In the genomic region with DNA sequence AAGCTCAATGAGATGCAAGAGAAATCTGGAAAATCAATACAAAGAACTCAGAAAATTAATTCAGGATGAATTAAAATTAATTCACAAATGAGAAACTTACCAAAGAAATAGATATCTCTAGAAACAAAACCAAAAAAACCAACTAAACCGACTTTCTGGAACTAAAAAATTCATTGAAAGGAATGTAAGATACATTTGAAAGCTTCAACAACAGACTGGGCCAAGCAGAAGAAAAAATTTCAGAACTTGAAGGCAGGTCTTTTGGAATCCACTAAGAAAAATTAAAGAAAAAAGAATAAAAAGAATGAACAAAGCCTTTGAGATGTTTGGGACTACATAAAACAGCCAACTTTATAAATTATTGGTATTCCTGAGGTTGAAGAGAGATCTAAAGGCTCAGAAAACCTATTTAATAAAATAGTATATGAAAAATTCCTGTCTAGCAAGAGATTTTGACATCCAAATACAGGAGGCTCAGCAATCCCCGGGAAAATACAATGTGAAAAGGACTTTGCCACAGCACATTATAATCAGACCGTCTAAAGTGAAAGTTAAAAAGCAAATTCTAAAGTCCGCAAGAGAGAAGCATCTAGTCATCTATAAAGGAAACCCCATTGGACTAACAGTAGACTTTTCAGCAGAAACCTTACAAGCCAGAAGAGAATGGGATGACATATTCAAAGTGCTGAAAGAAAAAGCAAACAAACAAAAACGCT, we compare ENCODE assay signal across 24 cellular contexts. TPM values are rescaled to one million over a fixed set of nuclear protein-coding genes. Genes with fewer than 3 reads are reported as not detected.
DNase-seq lines count a peak whose midpoint lies in the region; ATAC-seq, FAIRE-seq and TF ChIP-seq lines count a peak whose summit lies in the region.
"Had no signal": no experiment of that assay in that cellular context is flagged by ENCODE, and none has a peak within 500 bp of the region (broad histone marks: within the 10 kb centered on the region; RNA-seq: fewer than 3 reads in every experiment).

No MANE protein-coding gene starts in this region.

- 17% methylated on average over 5 of the region's 5 CpGs for WGBS in K562 (ENCODE audit: insufficient coverage, low coverage, missing lambda C conversion rate)
- WGBS in small intestine, 3 donors = 43 to 80% (median 68%) methylated on average over 5 of the region's 5 CpGs
- WGBS in lower leg skin, 2 donors = 94 to 95% methylated on average over 5 of the region's 5 CpGs
- WGBS in adrenal gland, 4 donors = 89 to 93% (median 89%) methylated on average over 5 of the region's 5 CpGs

- H3K27me3 Mint-ChIP-seq in activated CD8-positive, alpha-beta memory T cell treated with anti-CD3 and anti-CD28 coated beads, Interleukin-2, amount 10 ng/mL, durations not matched to agents 7 days and 5 days = peaks cover 22% of the 10 kb centered on the region

- peaks cover 12% of the 10 kb centered on the region for H3K36me3 Mint-ChIP-seq in activated CD8-positive, alpha-beta memory T cell treated with anti-CD3 and anti-CD28 coated beads, Interleukin-2, amount 10 ng/mL, durations not matched to agents 7 days and 5 days

- ATAC-seq in K562 (no peak), left lobe of liver (peak; percentile 69)
- no peak for ATAC-seq in activated CD8-positive, alpha-beta memory T cell treated with anti-CD3 and anti-CD28 coated beads, Interleukin-2, amount 10 ng/mL, durations not matched to agents 7 days and 5 days
- ATAC-seq: A549 had no signal

- no peak overlapping the region for H3K4me3 Mint-ChIP-seq in activated CD8-positive, alpha-beta memory T cell treated with anti-CD3 and anti-CD28 coated beads, Interleukin-2, amount 10 ng/mL, durations not matched to agents 7 days and 5 days
- H3K4me3 Mint-ChIP-seq: B cell; CD4-positive, alpha-beta T cell had no signal

- CTCF ChIA-PET in K562 (lab: Yijun Ruan, JAX; ENCODE audit: low intra/inter-chr PET ratio) = no interaction called here
- CTCF ChIA-PET in activated CD8-positive, alpha-beta memory T cell treated with anti-CD3 and anti-CD28 coated beads, Interleukin-2, amount 10 ng/mL, durations not matched to agents 7 days and 5 days (lab: Charles Lee) = no interaction called here

- no peak overlapping the region for H3K9ac ChIP-seq in K562 (ENCODE audit: insufficient read depth in 1 of 2, low read depth in 2 of 2, low read length in 2 of 2)
- H3K9ac ChIP-seq: BLaER1 treated with 17β-estradiol and CSF1 and Interleukin-3, amounts not matched to agents 10 nM and 100 nM had no signal

- H3K4me1 ChIP-seq in K562 (replicated peaks in 1 of 2; ENCODE audit: control insufficient read depth in 2 of 2, insufficient read depth in 2 of 2, low read length in 2 of 2) (no peaks in the 10 kb centered on the region), small intestine (ENCODE audit: control insufficient read depth in 2 of 2, insufficient read depth in 1 of 2, low read depth in 1 of 2, low read length in 1 of 2) (no peaks in the 10 kb centered on the region), adrenal gland (replicated peaks in 1 of 2) (no peaks in the 10 kb centered on the region)
- H3K4me1 ChIP-seq: A549 had no signal

- H3K79me2 ChIP-seq in K562 (ENCODE audit: control insufficient read depth, insufficient read depth, low read length) = no peaks in the 10 kb centered on the region

- H2AFZ ChIP-seq in K562 (ENCODE audit: low read depth, low read length) = no peak overlapping the region

- TF ChIP-seq EP300 in K562 (IDR thresholded peaks at IDR 0.05; ENCODE audit: low read length) = no peak

- POLR2A ChIA-PET in K562 (lab: Yijun Ruan, JAX) = no interaction called here

- H3K36me3 ChIP-seq in K562 (ENCODE audit: control insufficient read depth, insufficient read depth, low read length) (no peaks in the 10 kb centered on the region), small intestine (ENCODE audit: control insufficient read depth in 2 of 2, insufficient read depth in 2 of 2, low read length in 2 of 2) (no peaks in the 10 kb centered on the region), adrenal gland (replicated peaks in 1 of 2) (no peaks in the 10 kb centered on the region)

- no TSS peak for BruUV-seq in K562 (replicated peaks; lab: Mats Ljungman, UMichigan)

- H4K20me1 ChIP-seq in K562 (replicated peaks; ENCODE audit: control insufficient read depth, insufficient read depth, low read length) = no peaks in the 10 kb centered on the region

- H3K4me3 ChIP-seq in K562 (no peak overlapping the region), small intestine (ENCODE audit: low read depth in 1 of 2, low read length in 2 of 2) (no peak overlapping the region), lower leg skin (ENCODE audit: low read depth, poor library complexity, severe bottlenecking) (no peak overlapping the region), adrenal gland (no peak overlapping the region)
- H3K4me3 ChIP-seq: A549, GM12878 had no signal

- peaks cover 7% of the 10 kb centered on the region for H3K4me1 Mint-ChIP-seq in activated CD8-positive, alpha-beta memory T cell treated with anti-CD3 and anti-CD28 coated beads, Interleukin-2, amount 10 ng/mL, durations not matched to agents 7 days and 5 days
- H3K4me1 Mint-ChIP-seq: CD8-positive, alpha-beta memory T cell had no signal

- H3K9me3 ChIP-seq in K562 (replicated peaks; ENCODE audit: control insufficient read depth, insufficient read depth, low read depth, low read length) = peaks cover 2% of the 10 kb centered on the region; the same call in 1 of the 2 replicates
- H3K9me3 ChIP-seq in small intestine (ENCODE audit: control insufficient read depth, low read depth) = peaks cover 2% of the 10 kb centered on the region
- H3K9me3 ChIP-seq in adrenal gland (replicated peaks in 1 of 3) = peaks cover 0 to 16% (median 9%) of the 10 kb centered on the region in 3 donors

- TF ChIP-seq RAD21 in K562 (CRISPR knock-in tag; conservative IDR thresholded peaks at IDR 0.05 in 1 of 2, IDR thresholded peaks at IDR 0.05 in 1 of 2) = no peak

- no peak overlapping the region for H3K27ac ChIP-seq in K562 (ENCODE audit: extremely low read depth, low read depth, low read length)
- H3K27ac ChIP-seq in small intestine (ENCODE audit: low read depth in 1 of 2, low read length in 1 of 2) = no peak overlapping the region
- H3K27ac ChIP-seq in adrenal gland = no peak overlapping the region
- H3K27ac ChIP-seq: 22Rv1; A549; BLaER1 treated with 17β-estradiol and CSF1 and Interleukin-3, amounts not matched to agents 10 nM and 100 nM; C4-2B had no signal

- H3K27ac Mint-ChIP-seq in activated CD8-positive, alpha-beta memory T cell treated with anti-CD3 and anti-CD28 coated beads, Interleukin-2, amount 10 ng/mL, durations not matched to agents 7 days and 5 days = no peak overlapping the region
- H3K27ac Mint-ChIP-seq: CD4-positive, alpha-beta T cell had no signal

- H3K27me3 ChIP-seq in K562 (ENCODE audit: control insufficient read depth in 2 of 2, insufficient read depth in 2 of 2, low read length in 2 of 2) (peaks cover 3 to 17% of the 10 kb centered on the region in 2 experiments; a peak in 3 of 5 replicates), small intestine (ENCODE audit: control insufficient read depth in 2 of 2, insufficient read depth in 2 of 2, low read length in 2 of 2) (no peaks in the 10 kb centered on the region), adrenal gland (no peaks in the 10 kb centered on the region)

- DNase-seq in LHCN-M2 (ENCODE audit: low read depth) (peak; percentile 6), K562 (ENCODE audit: extremely low read depth in 1 of 4, low spot score in 3 of 4) (no peak), left lobe of liver (ENCODE audit: low spot score) (no peak), small intestine (peak; percentile 43), lower leg skin (ENCODE audit: low spot score in 2 of 2) (no peak), adrenal gland (no peak)
- DNase-seq in activated CD8-positive, alpha-beta memory T cell treated with anti-CD3 and anti-CD28 coated beads, Interleukin-2, amount 10 ng/mL, durations not matched to agents 7 days and 5 days = no peak
- DNase-seq: AML-193; CD4-positive, alpha-beta T cell; CD8-positive, alpha-beta memory T cell; COR-L47; DMS 273 treated with DMSO at 0.1 percent for 48 hours; DMS153; DMS53; DMS79; DND-41; EL; GDM1 had no signal

- H3K9me1 ChIP-seq in K562 (ENCODE audit: control insufficient read depth, insufficient read depth, low read length) = no peaks in the 10 kb centered on the region

- intact Hi-C loops in K562 (cut with micrococcal nuclease) (no loop called here), lower leg skin (cut with DNase I; ENCODE audit: low total_unique reads) (no loop called here), adrenal gland (cut with DNase I) (no loop called here)

- no peak for TF ChIP-seq POLR2A in K562 (conservative IDR thresholded peaks at IDR 0.05)
- no peak for TF ChIP-seq POLR2A in lower leg skin (IDR thresholded peaks at IDR 0.05)
- no peak for TF ChIP-seq POLR2A in adrenal gland (IDR thresholded peaks at IDR 0.05)

- TF ChIP-seq CTCF in K562 (IDR thresholded peaks at IDR 0.05 in 2 of 3, conservative IDR thresholded peaks at IDR 0.05 in 1 of 3; ENCODE audit: insufficient read depth in 2 of 3, low read depth in 1 of 3, low read length in 3 of 3) (no peak), lower leg skin (IDR thresholded peaks at IDR 0.05) (no peak), adrenal gland (IDR thresholded peaks at IDR 0.05) (no peak)

- no peak overlapping the region for H3K4me2 ChIP-seq in K562 (ENCODE audit: insufficient read depth, low read length)
- H3K4me2 ChIP-seq: A549 had no signal

- peaks cover 8% of the 10 kb centered on the region for H3K9me3 Mint-ChIP-seq in activated CD8-positive, alpha-beta memory T cell treated with anti-CD3 and anti-CD28 coated beads, Interleukin-2, amount 10 ng/mL, durations not matched to agents 7 days and 5 days (ENCODE audit: low read depth)

- in situ Hi-C loops in K562 (cut with MboI) = no loop called here

- FAIRE-seq in K562 (lab: Jason Lieb, UNC) (peak; percentile 65), small intestine (lab: Jason Lieb, UNC) (no peak)
- FAIRE-seq: A549 had no signal

RNA-seq across cellular contexts. Expression of a gene that starts 44.2 kb away (rescaled TPM):
- total RNA-seq in LHCN-M2 (2014; rRNA removed) (0.90 and 0.98 TPM in 2 replicates), K562 (2014; rRNA removed) (3.8 and 5.3 TPM in 2 replicates), K562 (2014; rRNA removed; fragmentation: Illumina TruSeq; extraction: Trizol) (0.62 and 0.67 TPM in 2 replicates), K562 (2015; rRNA removed; fragmentation: Illumina TruSeq; extraction: Trizol) (1.5 and 1.7 TPM in 2 replicates), K562 (2021) (9.5 and 11.0 TPM in 2 replicates), left lobe of liver (0.05 TPM), lower leg skin (1 to 10 TPM in 2 of 4 donors, under 1 TPM in 2; 0.39 to 1.4 (median 0.97) TPM), adrenal gland (1 to 10 TPM in 2 of 8 donors, under 1 TPM in 6; 0.18 to 1.6 (median 0.55) TPM)
- polyA plus RNA-seq in LHCN-M2 (2012) = 0.67 TPM
- 10.2 and 23.1 TPM in 2 replicates for total RNA-seq in K562 (2011; cell fraction: chromatin; rRNA removed; ENCODE audit: low replicate concordance)
- 12.9 and 15.8 TPM in 2 replicates for total RNA-seq in K562 (2011; cell fraction: nucleolus; rRNA removed)
- 10.6 and 15.3 TPM in 2 replicates for total RNA-seq in K562 (2011; cell fraction: nucleoplasm; rRNA removed)
- polyA plus RNA-seq in K562 (2011; rRNA removed) (3.9 and 4.9 TPM in 2 replicates), K562 (2014; fragmentation: Illumina TruSeq; extraction: Trizol) (1.5 and 3.1 TPM in 2 replicates), K562 (2014; fragmentation: Nextera tagmentation; extraction: Ambion mirVana) (under 1 TPM; 0.06 to 0.07 TPM), K562 (2014; rRNA removed) (2.9 and 3.7 TPM in 2 replicates), small intestine (1 to 10 TPM in 1 of 3 donors, under 1 TPM in 1, not detected in 1; under 0.01 to 1.8 TPM), adrenal gland (1 to 10 TPM in 1 of 3 donors, under 1 TPM in 2; 0.18 to 1.3 (median 0.40) TPM)
- polyA plus RNA-seq in K562 (2011; cell fraction: cytosol; rRNA removed) = 7.9 and 9.1 TPM in 2 replicates
- polyA plus RNA-seq in K562 (2011; cell fraction: nucleus; rRNA removed) = 19.1 and 19.2 TPM in 2 replicates
- polyA plus RNA-seq in K562 (2012) = 4.7 and 7.3 TPM in 2 replicates
- 39.8 and 58.5 TPM in 2 replicates for polyA minus RNA-seq in K562 (2011; rRNA and poly(A)+ RNA removed)
- 7.1 and 7.3 TPM in 2 replicates for polyA minus RNA-seq in K562 (2011; cell fraction: cytosol; rRNA and poly(A)+ RNA removed)
- 4.3 TPM in 2 replicates for polyA minus RNA-seq in K562 (2011; cell fraction: nucleus; rRNA and poly(A)+ RNA removed)
- total RNA-seq in activated CD8-positive, alpha-beta memory T cell treated with anti-CD3 and anti-CD28 coated beads, Interleukin-2, amount 10 ng/mL, durations not matched to agents 7 days and 5 days = under 1 TPM; 0.09 to 0.40 TPM
- total RNA-seq: CD4-positive, alpha-beta T cell had no signal
- polyA plus RNA-seq: CD8-positive, alpha-beta memory T cell had no signal

Comparison
In these comparisons a context has a peak if more than half of its experiments do, and no peak if none do; other contexts are left out.
1. DNase-seq: peak in LHCN-M2 (single experiment) and small intestine (single experiment); none in K562 (0 of 4), left lobe of liver (single experiment), lower leg skin (0 of 2), adrenal gland (0 of 7) and activated CD8-positive, alpha-beta memory T cell treated with anti-CD3 and anti-CD28 coated beads, Interleukin-2, amount 10 ng/mL, durations not matched to agents 7 days and 5 days (single experiment).